In genomic region chr6:131948221-131948661, GRCh38 we compare ENCODE assay signal across 1 cellular context.
TF ChIP-seq lines count a peak whose summit lies in the region.

No MANE protein-coding gene starts in this region.

TF ChIP-seq in HepG2, 621 proteins besides CTCF, POLR2A, EP300 and RAD21 (continued from another document):
- TF ChIP-seq SMAD9 (CRISPR knock-in tag; IDR thresholded peaks at IDR 0.05) (no peak), RNF2 (conservative IDR thresholded peaks at IDR 0.05; ENCODE audit: low read depth) (no peak), ZGPAT (CRISPR knock-in tag; IDR thresholded peaks at IDR 0.05) (no peak)
